ENCODE assay signal across 39 cellular contexts in genomic region chr16:72033437-72033836, GRCh38. TPM values are rescaled to one million over a fixed set of nuclear protein-coding genes. Genes with fewer than 3 reads are reported as not detected.
"Had no signal": no experiment of that assay in that cellular context is flagged by ENCODE, and none has a peak within 500 bp of the region (broad histone marks: within the 10 kb centered on the region; RNA-seq: fewer than 3 reads in every experiment).

No MANE protein-coding gene starts in this region.

- H3K4me1 Mint-ChIP-seq: activated B cell treated with CpG ODN at 0.5 μM for 24 hours; activated CD4-positive, alpha-beta T cell treated with anti-CD3 and anti-CD28 coated beads, Interleukin-2, amount 10 ng/mL, durations not matched to agents 24 days and 14 days; activated naive CD8-positive, alpha-beta T cell treated with anti-CD3 and anti-CD28 coated beads for 36 hours; activated T-helper 17 cell treated with anti-CD3 and anti-CD28 coated beads, Interleukin-2, amount 50 U/mL, for 72 hours; T-cell had no signal

- H3K36me3 Mint-ChIP-seq: activated CD4-positive, alpha-beta memory T cell treated with anti-CD3 and anti-CD28 coated beads for 36 hours; activated naive CD4-positive, alpha-beta T cell treated with anti-CD3 and anti-CD28 coated beads, Interleukin-2, amount 50 U/mL, for 72 hours had no signal

- H3K27ac Mint-ChIP-seq: activated B cell treated with CpG ODN at 0.5 μM for 24 hours; activated CD4-positive, alpha-beta memory T cell treated with anti-CD3 and anti-CD28 coated beads for 36 hours; activated CD4-positive, alpha-beta T cell treated with anti-CD3 and anti-CD28 coated beads, Interleukin-2, amount 10 ng/mL, durations not matched to agents 24 days and 14 days; activated CD8-positive, alpha-beta T cell treated with anti-CD3 and anti-CD28 coated beads for 36 hours; activated naive CD4-positive, alpha-beta T cell treated with anti-CD3 and anti-CD28 coated beads for 36 hours; activated naive CD4-positive, alpha-beta T cell treated with anti-CD3 and anti-CD28 coated beads, Interleukin-2, amount 50 U/mL, for 72 hours; activated naive CD8-positive, alpha-beta T cell treated with anti-CD3 and anti-CD28 coated beads for 36 hours; activated T-cell treated with anti-CD3 and anti-CD28 coated beads, Interleukin-2, amount 50 U/mL, for 72 hours; activated T-helper 1 cell treated with anti-CD3 and anti-CD28 coated beads, Interleukin-12 subunit alpha, Interleukin-12 subunit beta, Interleukin-2, Interleukin-4 antibody, amounts not matched to agents 30 ng/mL and 10 ng/mL and 1 ng/mL, durations not matched to agents 14 hours and 24 hours and 36 hours; activated T-helper 17 cell treated with anti-CD3 and anti-CD28 coated beads, Interleukin-2, amount 50 U/mL, for 72 hours; T-cell; T-helper 2 cell treated with Interferon-gamma antibody and Interleukin-4, amounts not matched to agents 5 μg/mL and 100 μg/mL, for 36 hours had no signal

- DNase-seq: activated B cell treated with CpG ODN at 0.5 μM for 24 hours; activated CD4-positive, alpha-beta memory T cell treated with anti-CD3 and anti-CD28 coated beads for 36 hours; activated CD4-positive, alpha-beta T cell treated with anti-CD3 and anti-CD28 coated beads for 4 hours; activated CD4-positive, alpha-beta T cell treated with anti-CD3 and anti-CD28 coated beads, Interleukin-2, amount 10 ng/mL, durations not matched to agents 24 days and 14 days; activated CD4-positive, alpha-beta T cell treated with anti-CD3 and anti-CD28 coated beads, Interleukin-2, amount 50 U/mL, for 1 hour; activated CD4-positive, alpha-beta T cell treated with anti-CD3 and anti-CD28 coated beads, Interleukin-2, amount 50 U/mL, for 4 hours; activated CD4-positive, CD25-positive, alpha-beta regulatory T cell treated with anti-CD3 and anti-CD28 coated beads, Interleukin-2, amount 50 U/mL, for 72 hours; activated CD8-positive, alpha-beta memory T cell treated with anti-CD3 and anti-CD28 coated beads, Interleukin-2, amount 50 U/mL, for 4 hours; activated CD8-positive, alpha-beta T cell treated with anti-CD3 and anti-CD28 coated beads for 36 hours; activated effector memory CD4-positive, alpha-beta T cell treated with anti-CD3 and anti-CD28 coated beads, Interleukin-2, amount 50 U/mL, for 16 hours; activated gamma-delta T cell treated with Interleukin-2 at 50 U/mL for 16 hours; activated naive CD4-positive, alpha-beta T cell; activated naive CD4-positive, alpha-beta T cell treated with anti-CD3 and anti-CD28 coated beads for 36 hours; activated naive CD4-positive, alpha-beta T cell treated with anti-CD3 and anti-CD28 coated beads, Interleukin-2, amount 50 U/mL, for 16 hours; activated naive CD8-positive, alpha-beta T cell treated with anti-CD3 and anti-CD28 coated beads for 36 hours; activated T-cell treated with anti-CD3 and anti-CD28 coated beads for 4 hours; activated T-cell treated with anti-CD3 and anti-CD28 coated beads, Interleukin-2, amount 50 U/mL, for 1 hour; activated T-cell treated with anti-CD3 and anti-CD28 coated beads, Interleukin-2, amount 50 U/mL, for 4 hours; activated T-cell treated with anti-CD3 and anti-CD28 coated beads, Interleukin-2, amount 50 U/mL, for 72 hours; adrenal gland; amniotic stem cell; aorta; body of pancreas; brain microvascular endothelial cell; central memory CD4-positive, alpha-beta T cell; T-cell; T-helper 2 cell; T-helper 9 cell had no signal

- H3K27me3 ChIP-seq: adrenal gland, body of pancreas, brain microvascular endothelial cell, breast epithelium had no signal

- H3K4me3 ChIP-seq: adrenal gland, body of pancreas, breast epithelium had no signal

- H3K4me3 Mint-ChIP-seq: activated B cell treated with CpG ODN at 0.5 μM for 24 hours; activated CD4-positive, alpha-beta memory T cell treated with anti-CD3 and anti-CD28 coated beads for 36 hours; activated CD4-positive, alpha-beta T cell treated with anti-CD3 and anti-CD28 coated beads, Interleukin-2, amount 10 ng/mL, durations not matched to agents 24 days and 14 days; activated CD8-positive, alpha-beta T cell treated with anti-CD3 and anti-CD28 coated beads for 36 hours; activated naive CD4-positive, alpha-beta T cell treated with anti-CD3 and anti-CD28 coated beads for 36 hours; activated naive CD8-positive, alpha-beta T cell treated with anti-CD3 and anti-CD28 coated beads for 36 hours; activated T-cell treated with anti-CD3 and anti-CD28 coated beads, Interleukin-2, amount 50 U/mL, for 4 hours; activated T-cell treated with anti-CD3 and anti-CD28 coated beads, Interleukin-2, amount 50 U/mL, for 72 hours; activated T-helper 1 cell treated with anti-CD3 and anti-CD28 coated beads, Interleukin-12 subunit alpha, Interleukin-12 subunit beta, Interleukin-2, Interleukin-4 antibody, amounts not matched to agents 30 ng/mL and 10 ng/mL and 1 ng/mL, durations not matched to agents 14 hours and 24 hours and 36 hours; activated T-helper 17 cell treated with anti-CD3 and anti-CD28 coated beads, Interleukin-2, amount 50 U/mL, for 72 hours; T-cell; T-helper 2 cell treated with Interferon-gamma antibody and Interleukin-4, amounts not matched to agents 5 μg/mL and 100 μg/mL, for 36 hours had no signal

- H3K36me3 ChIP-seq: brain microvascular endothelial cell, breast epithelium had no signal

- H3K4me1 ChIP-seq: adrenal gland, body of pancreas, breast epithelium had no signal

- ATAC-seq: activated CD8-positive, alpha-beta T cell treated with anti-CD3 and anti-CD28 coated beads for 36 hours; activated naive CD4-positive, alpha-beta T cell treated with anti-CD3 and anti-CD28 coated beads, Interleukin-2, amount 50 U/mL, for 72 hours; activated T-cell treated with anti-CD3 and anti-CD28 coated beads, Interleukin-2, amount 50 U/mL, for 4 hours; activated T-cell treated with anti-CD3 and anti-CD28 coated beads, Interleukin-2, amount 50 U/mL, for 72 hours; activated T-helper 17 cell treated with anti-CD3 and anti-CD28 coated beads, Interleukin-2, amount 50 U/mL, for 72 hours; body of pancreas; T-cell had no signal

- H3K27me3 Mint-ChIP-seq: activated B cell treated with CpG ODN at 0.5 μM for 24 hours; activated CD4-positive, alpha-beta memory T cell treated with anti-CD3 and anti-CD28 coated beads for 36 hours; activated CD4-positive, alpha-beta T cell treated with anti-CD3 and anti-CD28 coated beads, Interleukin-2, amount 10 ng/mL, durations not matched to agents 24 days and 14 days; activated CD8-positive, alpha-beta T cell treated with anti-CD3 and anti-CD28 coated beads for 36 hours; activated naive CD8-positive, alpha-beta T cell treated with anti-CD3 and anti-CD28 coated beads for 36 hours; activated T-helper 17 cell treated with anti-CD3 and anti-CD28 coated beads, Interleukin-2, amount 50 U/mL, for 72 hours; T-cell had no signal

- H3K9me3 ChIP-seq: adrenal gland, body of pancreas, breast epithelium had no signal

- FAIRE-seq: astrocyte, TTC549 had no signal

- H3K9me3 Mint-ChIP-seq: activated B cell treated with CpG ODN at 0.5 μM for 24 hours; activated CD4-positive, alpha-beta memory T cell treated with anti-CD3 and anti-CD28 coated beads for 36 hours; activated CD4-positive, alpha-beta T cell treated with anti-CD3 and anti-CD28 coated beads, Interleukin-2, amount 10 ng/mL, durations not matched to agents 24 days and 14 days; activated CD8-positive, alpha-beta T cell treated with anti-CD3 and anti-CD28 coated beads for 36 hours; activated naive CD4-positive, alpha-beta T cell treated with anti-CD3 and anti-CD28 coated beads for 36 hours; activated naive CD4-positive, alpha-beta T cell treated with anti-CD3 and anti-CD28 coated beads, Interleukin-2, amount 50 U/mL, for 72 hours; activated naive CD8-positive, alpha-beta T cell treated with anti-CD3 and anti-CD28 coated beads for 36 hours; activated T-cell treated with anti-CD3 and anti-CD28 coated beads, Interleukin-2, amount 50 U/mL, for 4 hours; activated T-cell treated with anti-CD3 and anti-CD28 coated beads, Interleukin-2, amount 50 U/mL, for 72 hours; activated T-helper 1 cell treated with anti-CD3 and anti-CD28 coated beads, Interleukin-12 subunit alpha, Interleukin-12 subunit beta, Interleukin-2, Interleukin-4 antibody, amounts not matched to agents 30 ng/mL and 10 ng/mL and 1 ng/mL, durations not matched to agents 14 hours and 24 hours and 36 hours; activated T-helper 17 cell treated with anti-CD3 and anti-CD28 coated beads, Interleukin-2, amount 50 U/mL, for 72 hours; T-cell; T-helper 2 cell treated with Interferon-gamma antibody and Interleukin-4, amounts not matched to agents 5 μg/mL and 100 μg/mL, for 36 hours had no signal

- H3K27ac ChIP-seq: adrenal gland, body of pancreas, brain microvascular endothelial cell, breast epithelium, VCaP had no signal

RNA-seq across cellular contexts. Expression of gene HP, which starts 20.9 kb away (rescaled TPM):
- total RNA-seq: activated B cell treated with CpG ODN at 0.5 μM for 24 hours; activated CD4-positive, alpha-beta memory T cell treated with anti-CD3 and anti-CD28 coated beads for 36 hours; activated CD4-positive, alpha-beta T cell treated with anti-CD3 and anti-CD28 coated beads, Interleukin-2, amount 10 ng/mL, durations not matched to agents 24 days and 14 days; activated CD8-positive, alpha-beta memory T cell treated with anti-CD3 and anti-CD28 coated beads for 36 hours; activated CD8-positive, alpha-beta T cell treated with anti-CD3 and anti-CD28 coated beads for 36 hours; activated naive CD4-positive, alpha-beta T cell treated with anti-CD3 and anti-CD28 coated beads for 36 hours; activated naive CD4-positive, alpha-beta T cell treated with anti-CD3 and anti-CD28 coated beads, Interleukin-2, amount 50 U/mL, for 72 hours; activated naive CD8-positive, alpha-beta T cell treated with anti-CD3 and anti-CD28 coated beads for 36 hours; activated T-cell treated with anti-CD3 and anti-CD28 coated beads, Interleukin-2, amount 50 U/mL, for 72 hours; activated T-helper 1 cell treated with anti-CD3 and anti-CD28 coated beads, Interleukin-12 subunit alpha, Interleukin-12 subunit beta, Interleukin-2, Interleukin-4 antibody, amounts not matched to agents 30 ng/mL and 10 ng/mL and 1 ng/mL, durations not matched to agents 14 hours and 24 hours and 36 hours; activated T-helper 17 cell treated with anti-CD3 and anti-CD28 coated beads, Interleukin-2, amount 50 U/mL, for 72 hours; astrocyte; T-helper 1 cell treated with Interleukin-12 subunit alpha and Interleukin-12 subunit beta and Interleukin-4 antibody, amounts not matched to agents 30 ng/mL and 1 ng/mL, for 36 hours had no signal

RNA-seq across cellular contexts. Expression of gene HPR, which starts 29.6 kb away (rescaled TPM):
- total RNA-seq: activated B cell treated with CpG ODN at 0.5 μM for 24 hours; activated CD4-positive, alpha-beta memory T cell treated with anti-CD3 and anti-CD28 coated beads for 36 hours; activated CD4-positive, alpha-beta T cell treated with anti-CD3 and anti-CD28 coated beads, Interleukin-2, amount 10 ng/mL, durations not matched to agents 24 days and 14 days; activated CD8-positive, alpha-beta memory T cell treated with anti-CD3 and anti-CD28 coated beads for 36 hours; activated CD8-positive, alpha-beta T cell treated with anti-CD3 and anti-CD28 coated beads for 36 hours; activated naive CD4-positive, alpha-beta T cell treated with anti-CD3 and anti-CD28 coated beads for 36 hours; activated naive CD4-positive, alpha-beta T cell treated with anti-CD3 and anti-CD28 coated beads, Interleukin-2, amount 50 U/mL, for 72 hours; activated naive CD8-positive, alpha-beta T cell treated with anti-CD3 and anti-CD28 coated beads for 36 hours; activated T-cell treated with anti-CD3 and anti-CD28 coated beads, Interleukin-2, amount 50 U/mL, for 4 hours; activated T-cell treated with anti-CD3 and anti-CD28 coated beads, Interleukin-2, amount 50 U/mL, for 72 hours; activated T-helper 1 cell treated with anti-CD3 and anti-CD28 coated beads, Interleukin-12 subunit alpha, Interleukin-12 subunit beta, Interleukin-2, Interleukin-4 antibody, amounts not matched to agents 30 ng/mL and 10 ng/mL and 1 ng/mL, durations not matched to agents 14 hours and 24 hours and 36 hours; activated T-helper 17 cell treated with anti-CD3 and anti-CD28 coated beads, Interleukin-2, amount 50 U/mL, for 72 hours; astrocyte; body of pancreas; T-cell; T-helper 1 cell treated with Interleukin-12 subunit alpha and Interleukin-12 subunit beta and Interleukin-4 antibody, amounts not matched to agents 30 ng/mL and 1 ng/mL, for 36 hours had no signal

RNA-seq across cellular contexts. Expression of gene PKD1L3, which starts 33.2 kb away (rescaled TPM):
- total RNA-seq: activated B cell treated with CpG ODN at 0.5 μM for 24 hours; activated CD4-positive, alpha-beta memory T cell treated with anti-CD3 and anti-CD28 coated beads for 36 hours; activated CD4-positive, alpha-beta T cell treated with anti-CD3 and anti-CD28 coated beads, Interleukin-2, amount 10 ng/mL, durations not matched to agents 24 days and 14 days; activated naive CD4-positive, alpha-beta T cell treated with anti-CD3 and anti-CD28 coated beads for 36 hours; activated T-cell treated with anti-CD3 and anti-CD28 coated beads, Interleukin-2, amount 50 U/mL, for 4 hours; activated T-helper 1 cell treated with anti-CD3 and anti-CD28 coated beads, Interleukin-12 subunit alpha, Interleukin-12 subunit beta, Interleukin-2, Interleukin-4 antibody, amounts not matched to agents 30 ng/mL and 10 ng/mL and 1 ng/mL, durations not matched to agents 14 hours and 24 hours and 36 hours; astrocyte; body of pancreas; cardiac septum; T-helper 1 cell treated with Interleukin-12 subunit alpha and Interleukin-12 subunit beta and Interleukin-4 antibody, amounts not matched to agents 30 ng/mL and 1 ng/mL, for 36 hours had no signal
